ENCODE assay signal across 9 cellular contexts in the genomic region with DNA sequence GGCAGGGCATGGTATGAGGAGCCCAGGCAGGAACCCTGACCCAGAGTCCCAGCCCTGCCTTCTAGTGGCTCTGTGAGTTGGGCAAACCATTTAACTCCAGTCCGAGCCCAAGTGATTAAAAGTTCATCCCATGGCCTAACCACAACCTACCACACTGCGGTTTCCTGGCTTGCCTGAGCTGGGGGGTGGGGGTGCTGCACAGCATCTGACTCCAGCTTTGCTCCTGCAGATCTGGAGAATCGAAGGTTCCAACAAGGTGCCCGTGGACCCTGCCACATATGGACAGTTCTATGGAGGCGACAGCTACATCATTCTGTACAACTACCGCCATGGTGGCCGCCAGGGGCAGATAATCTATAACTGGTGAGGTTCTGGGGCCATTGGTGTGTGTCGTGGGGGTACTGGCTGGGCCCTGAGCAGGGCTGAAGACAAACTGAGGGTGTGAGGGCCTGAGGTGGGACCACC. TPM values are rescaled to one million over a fixed set of nuclear protein-coding genes. Genes with fewer than 3 reads are reported as not detected.
DNase-seq lines count a peak whose midpoint lies in the region; ATAC-seq and TF ChIP-seq lines count a peak whose summit lies in the region.
"Had no signal": no experiment of that assay in that cellular context is flagged by ENCODE, and none has a peak within 500 bp of the region (broad histone marks: within the 10 kb centered on the region; RNA-seq: fewer than 3 reads in every experiment).

No MANE protein-coding gene starts in this region.

- peaks cover 73% of the 10 kb centered on the region for H3K4me1 ChIP-seq in adipocyte (ENCODE audit: control insufficient read depth, insufficient read depth, low read length)
- peaks cover 0 to 38% (median 17%) of the 10 kb centered on the region in 4 donors for H3K4me1 ChIP-seq in right lobe of liver
- H3K4me1 ChIP-seq in uterus = peaks cover 3 to 26% of the 10 kb centered on the region in 2 donors

- H3K36me3 ChIP-seq in adipocyte (ENCODE audit: control insufficient read depth, insufficient read depth, low read length, severe bottlenecking) = peaks cover 74% of the 10 kb centered on the region
- peaks cover 0 to 2% (median 0%) of the 10 kb centered on the region in 4 donors for H3K36me3 ChIP-seq in right lobe of liver
- H3K36me3 ChIP-seq in uterus = no peaks in the 10 kb centered on the region
- H3K36me3 ChIP-seq: BE2C had no signal

- no peak for ATAC-seq in Right ventricle myocardium superior (ENCODE audit: poor library complexity)
- no peak for ATAC-seq in Right ventricle myocardium inferior
- ATAC-seq in right lobe of liver = no peak
- no peak for ATAC-seq in CD4-positive, alpha-beta T cell (ENCODE audit: poor library complexity)
- no peak for ATAC-seq in GM21390 (IDR thresholded peaks at IDR 0.05; ENCODE audit: unreplicated experiment)

- H3K4me3 Mint-ChIP-seq in CD4-positive, alpha-beta T cell = no peak overlapping the region

- no peaks in the 10 kb centered on the region for H3K27me3 Mint-ChIP-seq in CD4-positive, alpha-beta T cell

- H3K9me3 ChIP-seq in adipocyte (ENCODE audit: control insufficient read depth, low read length) = no peaks in the 10 kb centered on the region
- H3K9me3 ChIP-seq in right lobe of liver = no peaks in the 10 kb centered on the region
- no peaks in the 10 kb centered on the region for H3K9me3 ChIP-seq in uterus
- no peaks in the 10 kb centered on the region for H3K9me3 ChIP-seq in CD4-positive, alpha-beta T cell (ENCODE audit: control insufficient read depth, low read length)
- H3K9me3 ChIP-seq: BE2C had no signal

- DNase-seq in Right ventricle myocardium superior = peak; percentile 41
- no peak for DNase-seq in Right ventricle myocardium inferior (ENCODE audit: missing footprints)
- no peak for DNase-seq in adipocyte (ENCODE audit: low read depth)
- DNase-seq in right lobe of liver = no peak
- DNase-seq in uterus = peak in 1 of 2 donors; percentile 16
- no peak for DNase-seq in retina
- DNase-seq in CD4-positive, alpha-beta T cell = no peak
- DNase-seq: BE2C had no signal

- no peak overlapping the region for H3K4me3 ChIP-seq in adipocyte (ENCODE audit: low read length)
- H3K4me3 ChIP-seq in right lobe of liver = no peak overlapping the region
- H3K4me3 ChIP-seq in uterus = no peak overlapping the region

- no peaks in the 10 kb centered on the region for H3K27me3 ChIP-seq in adipocyte (replicated peaks; ENCODE audit: control insufficient read depth, insufficient read depth, low read length)
- no peaks in the 10 kb centered on the region for H3K27me3 ChIP-seq in right lobe of liver
- H3K27me3 ChIP-seq in uterus = no peaks in the 10 kb centered on the region
- H3K27me3 ChIP-seq in CD4-positive, alpha-beta T cell (ENCODE audit: control insufficient read depth, insufficient read depth, low read length) = no peaks in the 10 kb centered on the region
- H3K27me3 ChIP-seq: BE2C had no signal

- intact Hi-C loops in Right ventricle myocardium superior (cut with DNase I) = no loop called here
- intact Hi-C loops in Right ventricle myocardium inferior (cut with DNase I) = loop anchor here (2.0 kb wide), 1 partner anchor 34 kb away; no protein-coding TSS in a partner anchor
- intact Hi-C loops in right lobe of liver (cut with DNase I) = loop anchor here (5.0 kb wide), 1 partner anchor 51 kb away; the partner anchor contains the start of gene STOM (in 2 of the 2)
- intact Hi-C loops in uterus (cut with DNase I; ENCODE audit: low total_unique reads) = loop anchor here (10.0 kb wide), 1 partner anchor 54 kb away; the partner anchor contains the start of gene STOM
- intact Hi-C loops in CD4-positive, alpha-beta T cell (cut with DNase I, micrococcal nuclease) = loop anchor here in 1 of 2 experiments (5.0 kb wide), 1 partner anchor 564 kb away; no protein-coding TSS in a partner anchor

- peak overlapping the region; percentile 67 for H3K9ac ChIP-seq in adipocyte (ENCODE audit: low read length)

- TF ChIP-seq CTCF in right lobe of liver (IDR thresholded peaks at IDR 0.05) (no peak), uterus (IDR thresholded peaks at IDR 0.05) (no peak)
- TF ChIP-seq CTCF in CD4-positive, alpha-beta T cell (IDR thresholded peaks at IDR 0.05) = no peak

- H3K27ac Mint-ChIP-seq in CD4-positive, alpha-beta T cell = no peak overlapping the region

- no CpG with 5 or more reads among the region's 8 CpGs for WGBS in right lobe of liver (ENCODE audit: insufficient coverage, low coverage, low lambda C conversion rate, missing lambda C conversion rate)

- TF ChIP-seq POLR2A in right lobe of liver (IDR thresholded peaks at IDR 0.05) (no peak), uterus (IDR thresholded peaks at IDR 0.05) (no peak)

- POLR2A ChIA-PET in CD4-positive, alpha-beta T cell (lab: Charles Lee) = interaction anchor here (1.9 kb wide), 1 partner anchor 55 kb away, joined by 7 read pairs; no protein-coding TSS in a partner anchor

- H3K9me3 Mint-ChIP-seq in CD4-positive, alpha-beta T cell = no peaks in the 10 kb centered on the region

- no peaks in the 10 kb centered on the region for H3K36me3 Mint-ChIP-seq in CD4-positive, alpha-beta T cell (ENCODE audit: low read depth)

- peaks cover 18% of the 10 kb centered on the region for H3K4me1 Mint-ChIP-seq in CD4-positive, alpha-beta T cell (ENCODE audit: low read depth)

- CTCF ChIA-PET in CD4-positive, alpha-beta T cell (lab: Charles Lee) = interaction anchor here (1.4 to 3.8 kb wide), 11 partner anchors 24 to 565 kb away, joined by 3 to 118 read pairs (median 10); partner anchors contain the start of gene STOM

- H3K27ac ChIP-seq in right lobe of liver (peak overlapping the region; percentile 26 to 96 (median 85)), uterus (peak overlapping the region; percentile 82 to 98)
- no peak overlapping the region for H3K27ac ChIP-seq in CD4-positive, alpha-beta T cell (ENCODE audit: low read depth, low read length)

RNA-seq across cellular contexts. Expression of gene STOM, which starts 49.0 kb away (rescaled TPM):
- total RNA-seq in Right ventricle myocardium superior (155 TPM), Right ventricle myocardium inferior (194 TPM), right lobe of liver (100 to 1,000 TPM; 232 to 655 (median 443) TPM), uterus (100 to 1,000 TPM; 143 to 299 (median 158) TPM)
- total RNA-seq in CD4-positive, alpha-beta T cell = 10 to 100 TPM; 26.1 to 27.9 TPM

RNA-seq across cellular contexts. Expression of gene GSN, which starts 53.1 kb away (rescaled TPM):
- total RNA-seq in Right ventricle myocardium superior (837 TPM), Right ventricle myocardium inferior (966 TPM), right lobe of liver (10 to 100 TPM; 23.1 to 96.9 (median 38.8) TPM), uterus (1,000 to 10,000 TPM in 2 of 4 donors, 100 to 1,000 TPM in 2; 567 to 1,619 (median 884) TPM)
- total RNA-seq in CD4-positive, alpha-beta T cell = 1 to 10 TPM; 2.6 to 2.7 TPM

Comparison
In these comparisons a context has a peak if more than half of its experiments do, and no peak if none do; other contexts are left out.
1. RNA of gene GSN, which starts 53.1 kb away (total RNA-seq): 567 to 1,619 TPM in uterus, 966 TPM in Right ventricle myocardium inferior (single experiment), 837 TPM in Right ventricle myocardium superior (single experiment) and 23.1 to 96.9 TPM in right lobe of liver; 2.6 to 2.7 TPM in CD4-positive, alpha-beta T cell; every median in the first group is over 4 times any median in the second.